ENCODE assay signal across 7 cellular contexts in the genomic region with DNA sequence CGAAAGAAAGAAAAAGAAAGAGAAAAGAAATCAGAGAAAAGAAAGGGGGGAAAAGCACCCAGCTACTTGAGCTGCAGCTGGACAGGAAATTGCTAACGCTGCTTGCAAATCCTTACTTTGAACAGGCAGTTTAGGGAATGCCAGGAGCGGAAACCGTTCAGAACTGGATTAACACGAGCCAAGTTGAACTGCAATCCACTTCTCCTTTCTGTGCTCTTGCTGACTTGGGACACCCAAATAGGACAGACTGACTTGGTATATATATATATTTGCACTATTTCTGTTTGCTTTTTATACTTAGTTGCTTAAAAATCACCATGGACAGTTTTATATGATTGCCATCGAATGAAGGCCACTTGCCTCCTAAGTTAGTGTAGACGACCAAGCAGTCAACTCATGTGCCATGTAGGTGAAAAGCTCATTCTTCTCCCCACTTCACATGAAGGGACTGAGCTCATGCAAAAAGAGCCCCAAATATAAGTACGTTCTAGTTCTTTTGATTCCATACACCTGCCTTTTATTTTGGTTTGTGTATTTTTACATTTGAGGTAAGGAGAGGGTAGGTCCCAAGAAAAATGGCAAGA. TPM values are rescaled to one million over a fixed set of nuclear protein-coding genes. Genes with fewer than 3 reads are reported as not detected.
A peak's percentile ranks its signal among the peaks of the same experiment; 100 is the strongest.
DNase-seq lines count a peak whose midpoint lies in the region; ATAC-seq, FAIRE-seq and TF ChIP-seq lines count a peak whose summit lies in the region.

No MANE protein-coding gene starts in this region.

- DNase-seq in RPMI8226: peak; percentile 41
- DNase-seq in H1 (ENCODE audit: low read depth in 1 of 2, low spot score in 2 of 2): no peak
- no peak for DNase-seq in ecto neural progenitor cell (ENCODE audit: low spot score)

- H4K91ac ChIP-seq in H1 (replicated peaks; ENCODE audit: insufficient read length, low read length): no peak overlapping the region

- no peak overlapping the region for H2BK20ac ChIP-seq in H1 (ENCODE audit: low read length)

- peaks cover 9 to 15% of the 10 kb centered on the region in 2 experiments for H4K20me1 ChIP-seq in H1 (replicated peaks in 1 of 2; ENCODE audit: control insufficient read depth in 1 of 2, insufficient read depth in 2 of 2, low read length in 2 of 2)
- H4K20me1 ChIP-seq in neural cell (ENCODE audit: insufficient read depth): no peaks in the 10 kb centered on the region

- CTCF ChIA-PET in H1 (lab: Charles Lee; ENCODE audit: partially characterized antibody): interaction anchor here (0.6 to 3.7 kb wide), 10 partner anchors 13 to 1204 kb away, joined by 3 to 19 read pairs (median 4); a partner anchor contains a TSS

- H3K36me3 ChIP-seq in H1 (ENCODE audit: control insufficient read depth in 2 of 4, insufficient read depth in 4 of 4, low read length in 3 of 4): peaks cover 0 to 14% (median 3%) of the 10 kb centered on the region in 4 experiments; a peak in 3 of 8 replicates
- H3K36me3 ChIP-seq in neural cell (ENCODE audit: insufficient read depth, low read length): no peaks in the 10 kb centered on the region

- peaks cover 8% of the 10 kb centered on the region for H3F3A ChIP-seq in neural cell (ENCODE audit: insufficient read depth, low read length, poor library complexity, severe bottlenecking)

- no peak overlapping the region for H3K56ac ChIP-seq in H1 (replicated peaks; ENCODE audit: insufficient read length, low read depth, low read length)

- no peak overlapping the region for H2BK12ac ChIP-seq in H1 (ENCODE audit: low read depth, low read length)

- H3K4ac ChIP-seq in H1 (replicated peaks; ENCODE audit: insufficient read length, low read depth, low read length): no peak overlapping the region

- no peak overlapping the region for H4K5ac ChIP-seq in H1 (ENCODE audit: insufficient read length, low read depth, low read length)

- no peak overlapping the region for H2BK120ac ChIP-seq in H1 (replicated peaks; ENCODE audit: low read depth, low read length)

- H3K4me1 ChIP-seq in H1 (replicated peaks in 1 of 4; ENCODE audit: control insufficient read depth in 3 of 4, insufficient read depth in 4 of 4, low read length in 3 of 4): peaks cover 8 to 29% (median 22%) of the 10 kb centered on the region in 4 experiments

- H3K4me2 ChIP-seq in H1 (ENCODE audit: insufficient read depth in 1 of 2, low read depth in 2 of 2, low read length in 2 of 2) (peak overlapping the region; percentile 51 to 59; a peak in 3 of 4 replicates), neural cell (ENCODE audit: low read length) (peak overlapping the region; percentile 31)

- H3K27ac ChIP-seq in H1 (ENCODE audit: low read depth, low read length) (no peak overlapping the region), neural cell (ENCODE audit: low read length) (peak overlapping the region; percentile 91)

- peak; percentile 4 for ATAC-seq in GM18505 (IDR thresholded peaks at IDR 0.05; ENCODE audit: unreplicated experiment)
- ATAC-seq in HG03025 (IDR thresholded peaks at IDR 0.05; ENCODE audit: low FRiP score, unreplicated experiment): peak; percentile 2
- ATAC-seq in GM19351 (IDR thresholded peaks at IDR 0.05; ENCODE audit: unreplicated experiment): no peak

- H2BK15ac ChIP-seq in H1 (ENCODE audit: low read length): no peak overlapping the region

- H2BK5ac ChIP-seq in H1 (ENCODE audit: low read depth, low read length): peak overlapping the region; percentile 57; the same call in 1 of the 2 replicates

- no peak for TF ChIP-seq RAD21 in H1 (IDR thresholded peaks at IDR 0.05 in 1 of 2, conservative IDR thresholded peaks at IDR 0.05 in 1 of 2; ENCODE audit: low read depth in 2 of 2, low read length in 2 of 2)
- no peak for TF ChIP-seq RAD21 in neural cell (conservative IDR thresholded peaks at IDR 0.05)

- H3K27me3 ChIP-seq in H1 (replicated peaks in 1 of 4; ENCODE audit: control insufficient read depth in 3 of 4, extremely low read depth in 1 of 4, insufficient read depth in 3 of 4, low read length in 3 of 4) (peaks cover 0 to 24% (median 10%) of the 10 kb centered on the region in 4 experiments; a peak in 6 of 7 replicates), neural cell (ENCODE audit: insufficient read depth, low read depth, low read length) (no peaks in the 10 kb centered on the region)

- H3K9me3 ChIP-seq in H1 (ENCODE audit: insufficient read depth in 2 of 2, low read depth in 1 of 2, low read length in 1 of 2) (no peaks in the 10 kb centered on the region), neural cell (ENCODE audit: low read length) (no peaks in the 10 kb centered on the region)

- 30% methylated on average over 8 of the region's 8 CpGs; no CpG with 5 or more reads in 1 of the 2 experiments for WGBS in H1 (ENCODE audit: extremely low coverage in 1 of 2, insufficient coverage in 1 of 2, insufficient read length in 1 of 2, insufficient replicate concordance in 2 of 2, low coverage in 1 of 2, low lambda C conversion rate in 2 of 2, missing lambda C conversion rate in 1 of 2), 2 experiments

- no peak overlapping the region for H3K9ac ChIP-seq in H1 (replicated peaks in 1 of 4; ENCODE audit: extremely low read depth in 1 of 4, low read depth in 3 of 4, low read length in 3 of 4)
- peak overlapping the region; percentile 61 for H3K9ac ChIP-seq in neural cell (ENCODE audit: low read length)

- H3K18ac ChIP-seq in H1 (ENCODE audit: extremely low read depth, low read length): no peak overlapping the region

- no peaks in the 10 kb centered on the region; the same call in 1 of the 2 replicates for H3K79me1 ChIP-seq in H1 (ENCODE audit: low read depth, low read length)

- H3K9me2 ChIP-seq in neural cell (ENCODE audit: insufficient read depth, low read length): no peaks in the 10 kb centered on the region

- H3K4me3 ChIP-seq in H1 (ENCODE audit: extremely low read depth in 1 of 4, insufficient read depth in 2 of 4, low read depth in 3 of 4, low read length in 4 of 4) (peak overlapping the region in 1 of 4 experiments; percentile 44; a peak in 1 of 8 replicates), neural cell (ENCODE audit: low read length) (peak overlapping the region; percentile 55)

- peaks cover 13% of the 10 kb centered on the region for H3K23me2 ChIP-seq in H1 (ENCODE audit: low read depth, low read length)

- POLR2A ChIA-PET in H1 (lab: Charles Lee; ENCODE audit: partially characterized antibody): interaction anchor here (0.7 to 3.2 kb wide), 11 partner anchors 10 to 300 kb away, joined by 3 to 13 read pairs (median 3); a partner anchor contains a TSS

- H3K79me2 ChIP-seq in H1 (ENCODE audit: control insufficient read depth in 1 of 2, insufficient read depth in 2 of 2, low read length in 2 of 2) (peaks cover 0 to 38% of the 10 kb centered on the region in 2 experiments; a peak in 3 of 4 replicates), neural cell (replicated peaks; ENCODE audit: insufficient read depth, low read length) (peaks cover 36% of the 10 kb centered on the region)

- no peak overlapping the region for H2AK5ac ChIP-seq in H1 (ENCODE audit: low read depth, low read length)

- no peak for FAIRE-seq in H1 (lab: Jason Lieb, UNC)

- no peak overlapping the region for H3K23ac ChIP-seq in H1 (ENCODE audit: insufficient read length)

- no peak for TF ChIP-seq CTCF in H1 (IDR thresholded peaks at IDR 0.05; ENCODE audit: control extremely low read depth in 1 of 3, insufficient read depth in 1 of 3, low read depth in 1 of 3, low read length in 3 of 3)
- no peak for TF ChIP-seq CTCF in neural cell (IDR thresholded peaks at IDR 0.05; ENCODE audit: poor library complexity, severe bottlenecking)

- no peak overlapping the region for H4K8ac ChIP-seq in H1 (ENCODE audit: extremely low read depth, insufficient read depth, low read length)

- H2AFZ ChIP-seq in H1 (ENCODE audit: low read length) (no peak overlapping the region), neural cell (ENCODE audit: low read depth, low read length) (no peak overlapping the region)

- TF ChIP-seq EP300 in H1 (IDR thresholded peaks at IDR 0.05; ENCODE audit: borderline replicate concordance in 1 of 2, low read depth in 2 of 2, low read length in 2 of 2) (no peak), neural cell (conservative IDR thresholded peaks at IDR 0.05; ENCODE audit: poor library complexity, severe bottlenecking) (no peak)

- H3K14ac ChIP-seq in H1 (ENCODE audit: insufficient read length): no peak overlapping the region

- TF ChIP-seq POLR2A in GM18505 (IDR thresholded peaks at IDR 0.05; ENCODE audit: borderline replicate concordance, extremely low read depth, insufficient read depth, insufficient read length) (no peak), H1 (IDR thresholded peaks at IDR 0.05; ENCODE audit: control extremely low read depth in 1 of 2, low read depth in 2 of 2, low read length in 2 of 2) (peak in 1 of 2 experiments; percentile 77; a peak in 1 of 3 replicates)

TF ChIP-seq in H1, 55 proteins besides CTCF, POLR2A, EP300 and RAD21:
- TF ChIP-seq EZH2 (IDR thresholded peaks at IDR 0.05; ENCODE audit: low read depth, low read length, severe bottlenecking) (no peak), POLR2AphosphoS5 (IDR thresholded peaks at IDR 0.05; ENCODE audit: low read depth, low read length) (peak; percentile 70), YY1 (IDR thresholded peaks at IDR 0.05; ENCODE audit: low read depth, low read length) (no peak), EGR1 (IDR thresholded peaks at IDR 0.05; ENCODE audit: borderline replicate concordance, low read depth, low read length) (no peak), TAF7 (optimal IDR thresholded peaks at IDR 0.05; ENCODE audit: borderline replicate concordance, low read depth, low read length) (peak; percentile 49)

RNA-seq across cellular contexts. Expression of a gene that starts 5.5 kb away (rescaled TPM):
- total RNA-seq in H1 (2021; fragmentation: NEBNext Ultra II Directional; extraction: Animal tissue kit (Norgen Biotek cat#: 25700)): 152 and 179 TPM in 2 replicates
- polyA plus RNA-seq in H1 (2011; rRNA removed): 99.3 and 101 TPM in 2 replicates
- 57.6 TPM for polyA plus RNA-seq in H1 (2011; cell fraction: cytosol; rRNA removed)
- 123 TPM for polyA plus RNA-seq in H1 (2011; cell fraction: nucleus; rRNA removed)
- polyA plus RNA-seq in H1 (2012, experiment 1 of 2): 77.6 to 104 TPM (median 87.6 TPM) in 4 replicates
- 27.9 TPM for polyA plus RNA-seq in H1 (2012, experiment 2 of 2)
- 87.7 TPM for polyA plus RNA-seq in H1 (2013, experiment 1 of 2)
- polyA plus RNA-seq in H1 (2013, experiment 2 of 2): 97.5 TPM
- 148 and 173 TPM in 2 replicates for polyA minus RNA-seq in H1 (2011; rRNA and poly(A)+ RNA removed)
- polyA minus RNA-seq in H1 (2011; cell fraction: cytosol; rRNA and poly(A)+ RNA removed): 65.2 TPM
- polyA minus RNA-seq in H1 (2011; cell fraction: nucleus; rRNA and poly(A)+ RNA removed): 159 TPM
- 40.1 and 44.3 TPM in 2 replicates for polyA plus RNA-seq in neural cell
- polyA minus RNA-seq in neural cell: 50.8 and 62.1 TPM in 2 replicates
